ENCODE assay signal across 8 cellular contexts in genomic region chr7:44581426-44581906, GRCh38. TPM values are rescaled to one million over a fixed set of nuclear protein-coding genes. Genes with fewer than 3 reads are reported as not detected.
A peak's percentile ranks its signal among the peaks of the same experiment; 100 is the strongest.
DNase-seq lines count a peak whose midpoint lies in the region; ATAC-seq, FAIRE-seq and TF ChIP-seq lines count a peak whose summit lies in the region.

No MANE protein-coding gene starts in this region.

- peak overlapping the region; percentile 93 to 98 for H3K27ac Mint-ChIP-seq in stimulated activated naive CD8-positive, alpha-beta T cell treated with anti-CD3 and anti-CD28 coated beads, Interleukin-15, amount 100 ng/mL, for 72 hours

- H3K9me3 ChIP-seq in lung (ENCODE audit: control insufficient read depth in 2 of 2, insufficient read depth in 1 of 2, low read length in 1 of 2): no peaks in the 10 kb centered on the region

- H3K4me3 Mint-ChIP-seq in stimulated activated naive CD8-positive, alpha-beta T cell treated with anti-CD3 and anti-CD28 coated beads, Interleukin-15, amount 100 ng/mL, for 72 hours: peak overlapping the region; percentile 90 to 94

- ATAC-seq in HG03280 (IDR thresholded peaks at IDR 0.05; ENCODE audit: unreplicated experiment) (peak; percentile 26), lung (ENCODE audit: insufficient read depth, low FRiP score) (peak; percentile 9)
- peak; percentile 75 for ATAC-seq in stimulated activated naive CD8-positive, alpha-beta T cell treated with anti-CD3 and anti-CD28 coated beads, Interleukin-15, amount 100 ng/mL, for 72 hours

- peaks cover 10 to 12% of the 10 kb centered on the region in 2 donors for H3K36me3 ChIP-seq in lung (ENCODE audit: control insufficient read depth in 2 of 2, insufficient read depth in 2 of 2, low read length in 2 of 2)

- H3K4me1 ChIP-seq in lung (ENCODE audit: control insufficient read depth in 2 of 2, insufficient read depth in 2 of 2, low read length in 2 of 2): peaks cover 3% of the 10 kb centered on the region in 2 donors

- FAIRE-seq in GM19239 (lab: Jason Lieb, UNC): peak; percentile 61
- no peak for FAIRE-seq in HTR-8/SVneo (lab: Jason Lieb, UNC)

- H3K27me3 Mint-ChIP-seq in stimulated activated naive CD8-positive, alpha-beta T cell treated with anti-CD3 and anti-CD28 coated beads, Interleukin-15, amount 100 ng/mL, for 72 hours: no peaks in the 10 kb centered on the region

- no peaks in the 10 kb centered on the region for H3K27me3 ChIP-seq in lung (ENCODE audit: control insufficient read depth, insufficient read depth)

- TF ChIP-seq CTCF in C4-2B (conservative IDR thresholded peaks at IDR 0.05) (no peak), VCaP (conservative IDR thresholded peaks at IDR 0.05) (no peak), choroid plexus epithelial cell (conservative IDR thresholded peaks at IDR 0.05; ENCODE audit: low read depth, low read length) (no peak), lung (IDR thresholded peaks at IDR 0.05; ENCODE audit: control extremely low read depth, extremely low read depth) (no peak)

- no peak for DNase-seq in GM19239 (ENCODE audit: insufficient read length, low spot score)
- no peak for DNase-seq in choroid plexus epithelial cell (ENCODE audit: low read depth)
- no peak for DNase-seq in lung (ENCODE audit: low spot score)
- peak; percentile 50 to 72 for DNase-seq in stimulated activated naive CD8-positive, alpha-beta T cell treated with anti-CD3 and anti-CD28 coated beads, Interleukin-15, amount 100 ng/mL, for 72 hours
- no peak for DNase-seq in HTR-8/SVneo (ENCODE audit: insufficient read length, low spot score)

- H3K4me3 ChIP-seq in choroid plexus epithelial cell (ENCODE audit: low read depth, low read length) (peak overlapping the region; percentile 89), lung (peak overlapping the region; percentile 76)

- H3K4me1 Mint-ChIP-seq in stimulated activated naive CD8-positive, alpha-beta T cell treated with anti-CD3 and anti-CD28 coated beads, Interleukin-15, amount 100 ng/mL, for 72 hours: peaks cover 43% of the 10 kb centered on the region

- no peaks in the 10 kb centered on the region for H3K9me3 Mint-ChIP-seq in stimulated activated naive CD8-positive, alpha-beta T cell treated with anti-CD3 and anti-CD28 coated beads, Interleukin-15, amount 100 ng/mL, for 72 hours

- H3K27ac ChIP-seq in C4-2B (peak overlapping the region; percentile 98), VCaP (peak overlapping the region; percentile 98), lung (ENCODE audit: low read depth in 1 of 2, low read length in 1 of 2) (peak overlapping the region; percentile 74 to 91)

- 4 to 5% methylated on average over 28 of the region's 28 CpGs for WGBS in lung, 2 donors

RNA-seq across cellular contexts. Expression of gene TMED4, which starts 0.6 kb away (rescaled TPM):
- total RNA-seq in lung: 100 to 1,000 TPM in 1 of 2 donors, 10 to 100 TPM in 1; 81.0 to 106 TPM
- 10 to 100 TPM; 46.4 to 52.5 TPM for polyA plus RNA-seq in lung

RNA-seq across cellular contexts. Expression of gene DDX56, which starts 7.8 kb away (rescaled TPM):
- 10 to 100 TPM; 49.8 to 67.5 TPM for total RNA-seq in lung
- 10 to 100 TPM; 45.9 to 66.5 TPM for polyA plus RNA-seq in lung

RNA-seq across cellular contexts. Expression of gene OGDH, which starts 25.0 kb away (rescaled TPM):
- total RNA-seq in lung: 100 to 1,000 TPM in 1 of 2 donors, 10 to 100 TPM in 1; 54.6 to 142 TPM
- polyA plus RNA-seq in lung: 10 to 100 TPM; 39.0 to 65.2 TPM

RNA-seq across cellular contexts. Expression of gene NPC1L1, which starts 40.3 kb away (rescaled TPM):
- total RNA-seq in lung: under 1 TPM; 0.03 to 0.48 TPM
- polyA plus RNA-seq in lung: under 1 TPM; 0.01 to 0.02 TPM

Comparison
In these comparisons a context has a peak if more than half of its experiments do, and no peak if none do; other contexts are left out.
1. DNase-seq: peak in stimulated activated naive CD8-positive, alpha-beta T cell treated with anti-CD3 and anti-CD28 coated beads, Interleukin-15, amount 100 ng/mL, for 72 hours (2 of 2); none in GM19239 (single experiment), choroid plexus epithelial cell (single experiment), lung (single experiment) and HTR-8/SVneo (single experiment).
2. ATAC-seq: peak in every context shown above with its lines; median percentile 75 in stimulated activated naive CD8-positive, alpha-beta T cell treated with anti-CD3 and anti-CD28 coated beads, Interleukin-15, amount 100 ng/mL, for 72 hours; 26 in HG03280; 9 in lung.
3. Peak in every context shown above with its lines, with median percentiles within 50 percentile points of each other: H3K27ac ChIP-seq.